In the genomic region with DNA sequence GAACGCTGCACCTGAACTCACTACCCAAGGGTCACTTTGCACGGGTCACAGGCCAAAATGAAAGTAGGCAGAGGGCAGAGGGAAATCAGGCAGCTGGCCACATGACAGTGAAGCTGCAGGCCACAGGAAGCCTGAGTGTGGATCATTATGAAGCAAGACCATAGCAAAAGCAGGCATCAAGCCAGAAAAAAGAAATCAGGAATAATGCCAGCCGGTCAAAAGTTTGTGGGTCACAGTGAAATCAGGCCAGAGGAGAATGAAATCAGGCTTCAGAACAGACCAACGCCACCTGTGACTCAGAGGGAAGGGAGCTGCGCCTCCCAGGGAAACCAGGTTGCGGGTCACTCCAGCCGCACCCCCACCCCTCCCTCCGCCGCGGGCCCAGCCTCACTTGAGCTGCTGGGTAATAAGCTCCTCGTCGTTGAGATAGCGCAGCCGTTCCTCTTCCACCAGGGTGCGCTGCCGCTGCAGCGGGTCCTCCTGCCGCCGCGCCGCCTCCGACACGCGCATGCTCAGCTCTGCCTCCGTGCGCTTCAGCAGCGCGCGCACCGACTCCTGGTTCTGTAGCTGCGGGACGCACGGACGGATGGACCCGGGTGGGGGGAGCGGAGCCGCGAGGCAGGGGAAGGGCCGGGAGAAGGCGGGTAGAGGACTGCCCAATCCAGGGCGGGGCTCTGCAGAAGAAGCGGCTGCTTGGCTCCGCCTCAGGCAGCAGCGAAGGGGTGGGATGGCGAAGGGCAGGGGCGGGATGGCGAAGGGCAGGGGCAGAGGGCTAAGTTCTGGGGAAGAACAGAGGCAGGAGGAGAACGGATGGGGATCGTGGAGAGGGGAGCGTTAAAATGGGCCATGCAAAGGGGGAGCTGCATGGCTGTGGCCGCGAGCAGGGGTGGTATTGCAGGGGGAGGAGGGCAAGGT, we compare ENCODE assay signal across 8 cellular contexts. TPM values are rescaled to one million over a fixed set of nuclear protein-coding genes. Genes with fewer than 3 reads are reported as not detected.
A peak's percentile ranks its signal among the peaks of the same experiment; 100 is the strongest.
DNase-seq lines count a peak whose midpoint lies in the region; ATAC-seq and TF ChIP-seq lines count a peak whose summit lies in the region.

No MANE protein-coding gene starts in this region.

- H3K4me3 ChIP-seq in HFF-Myc (replicated peaks; ENCODE audit: low read depth, low read length): peak overlapping the region; percentile 30
- peak overlapping the region; percentile 64 for H3K4me3 ChIP-seq in SU-DHL-6 (ENCODE audit: insufficient read depth, low read length, poor library complexity, severe bottlenecking)
- H3K4me3 ChIP-seq in testis: peak overlapping the region; percentile 27 to 48

- no peak overlapping the region for H3K27ac ChIP-seq in SU-DHL-6 (ENCODE audit: low read depth, low read length)
- no peak overlapping the region for H3K27ac ChIP-seq in testis

- H3F3A ChIP-seq in SU-DHL-6 (ENCODE audit: insufficient read depth): 0 out of 2 replicates have a peak, but pooled peaks cover 7% of the 10 kb centered on the region

- H3K9me2 ChIP-seq in SU-DHL-6 (replicated peaks; ENCODE audit: insufficient read depth, low read length): no peaks in the 10 kb centered on the region

- H3K9me3 ChIP-seq in SU-DHL-6 (ENCODE audit: insufficient read depth, low read length) (no peaks in the 10 kb centered on the region), testis (no peaks in the 10 kb centered on the region)

- no peak for TF ChIP-seq POLR2A in testis (IDR thresholded peaks at IDR 0.05)

- H3K27me3 ChIP-seq in SU-DHL-6 (ENCODE audit: low read length) (no peaks in the 10 kb centered on the region), testis (no peaks in the 10 kb centered on the region)

- peak overlapping the region; percentile 96 for H3K4me2 ChIP-seq in SU-DHL-6 (ENCODE audit: low read depth, low read length, poor library complexity, severe bottlenecking)

- peak overlapping the region; percentile 95 for H2AFZ ChIP-seq in SU-DHL-6 (ENCODE audit: low read depth, low read length, severe bottlenecking)

- H3K4me1 ChIP-seq in testis: peaks cover 7% of the 10 kb centered on the region

- peaks cover 51% of the 10 kb centered on the region for H3K27me3 Mint-ChIP-seq in osteocyte (ENCODE audit: unreplicated experiment)

- no peaks in the 10 kb centered on the region for H4K20me1 ChIP-seq in SU-DHL-6 (ENCODE audit: low read depth, low read length)

- H3K9me3 Mint-ChIP-seq in osteocyte (ENCODE audit: unreplicated experiment): no peaks in the 10 kb centered on the region

- peaks cover 14% of the 10 kb centered on the region for H3K4me1 Mint-ChIP-seq in osteocyte (ENCODE audit: unreplicated experiment)

- intact Hi-C loops in Right ventricle myocardium superior (cut with DNase I): loop anchor here (2.0 kb wide), 1 partner anchor 109 kb away; no protein-coding TSS in a partner anchor
- intact Hi-C loops in testis (cut with DNase I; ENCODE audit: low total_unique reads): loop anchor here (10.0 kb wide), 1 partner anchor 107 kb away; no protein-coding TSS in a partner anchor

- H3K9ac ChIP-seq in SU-DHL-6 (ENCODE audit: low read length): peak overlapping the region; percentile 48

- H3K36me3 ChIP-seq in SU-DHL-6 (ENCODE audit: low read length): no peaks in the 10 kb centered on the region
- no peaks in the 10 kb centered on the region for H3K36me3 ChIP-seq in testis (ENCODE audit: low read depth, missing control alignments)

- WGBS in testis, 2 donors: 6 to 7% methylated on average over 21 to 52 of the region's 52 CpGs

- DNase-seq in Daoy (ENCODE audit: low read depth): peak; percentile 97
- DNase-seq in HFF-Myc (ENCODE audit: extremely low read depth, low read depth): peak; percentile 65
- peak; percentile 91 to 96 (median 93) for DNase-seq in NCI-H1417 (lab: John Stamatoyannopoulos, UW)
- DNase-seq in activated naive CD8-positive, alpha-beta T cell treated with anti-CD3 and anti-CD28 coated beads, Interleukin-2, amount 50 U/mL, for 16 hours (ENCODE audit: low read depth, low spot score): peak; percentile 78
- peak; percentile 95 for DNase-seq in Right ventricle myocardium superior
- DNase-seq in osteocyte (ENCODE audit: extremely low spot score, unreplicated experiment): peak; percentile 96
- peak; percentile 94 for DNase-seq in testis

- H3K4me3 Mint-ChIP-seq in osteocyte (ENCODE audit: unreplicated experiment): peak overlapping the region; percentile 75

- no peak overlapping the region for H3K27ac Mint-ChIP-seq in osteocyte (ENCODE audit: unreplicated experiment)

- ATAC-seq in Right ventricle myocardium superior (ENCODE audit: poor library complexity): peak; percentile 97

- no peaks in the 10 kb centered on the region for H3K36me3 Mint-ChIP-seq in osteocyte (ENCODE audit: unreplicated experiment)

- TF ChIP-seq CTCF in HFF-Myc (IDR thresholded peaks at IDR 0.05; ENCODE audit: low read depth, low read length, missing control alignments): peak; percentile 91
- TF ChIP-seq CTCF in SU-DHL-6 (IDR thresholded peaks at IDR 0.05; ENCODE audit: insufficient read depth, low read length, poor library complexity, severe bottlenecking): peak; percentile 81
- peak; percentile 92 for TF ChIP-seq CTCF in osteocyte (IDR thresholded peaks at IDR 0.05)
- peak; percentile 85 to 92 (median 91) for TF ChIP-seq CTCF in testis (IDR thresholded peaks at IDR 0.05)

- H3K79me2 ChIP-seq in SU-DHL-6 (ENCODE audit: insufficient read depth, low read length): no peaks in the 10 kb centered on the region

RNA-seq across cellular contexts. Expression of a gene that starts 47.7 kb away (rescaled TPM):
- total RNA-seq in Daoy (2014; rRNA removed; shearing (Covaris generic)): 0.03 and 0.80 TPM in 2 replicates
- 2.3 TPM for total RNA-seq in Right ventricle myocardium superior
- 0.05 TPM in 1 of 2 replicates, not detected in the other for total RNA-seq in osteocyte
- 1 to 10 TPM; 6.2 to 8.9 TPM for total RNA-seq in testis
- 3.2 TPM for polyA plus RNA-seq in testis (ENCODE audit: insufficient read depth, low read depth, low replicate concordance)
